1 cellular context compared by ENCODE assay signal in the genomic region with DNA sequence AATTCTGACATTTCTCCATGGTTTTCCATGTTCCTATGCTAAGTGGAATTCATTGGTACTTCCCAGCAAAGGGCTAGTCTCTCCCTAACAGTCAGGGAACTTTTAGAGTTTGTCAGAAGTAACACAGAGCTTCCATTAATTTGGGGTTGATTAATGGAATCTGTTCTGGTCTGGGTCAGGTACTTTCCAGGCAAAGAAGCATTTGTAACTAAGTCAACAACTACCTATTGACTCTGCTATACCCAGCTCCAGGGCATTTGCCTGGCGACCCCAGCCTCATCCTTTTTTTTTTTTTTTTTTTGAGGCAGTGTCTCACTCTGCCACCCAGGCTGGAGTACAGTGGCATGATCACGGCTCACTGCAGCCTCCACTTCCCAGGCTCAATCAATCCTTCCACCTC.
TF ChIP-seq lines count a peak whose summit lies in the region.

No MANE protein-coding gene starts in this region.

TF ChIP-seq in GM23338, 12 proteins besides CTCF, POLR2A, EP300 and RAD21:
- TF ChIP-seq CREB1 (CRISPR knock-in tag; IDR thresholded peaks at IDR 0.05; ENCODE audit: low read depth) (no peak), EZH2phosphoT487 (IDR thresholded peaks at IDR 0.05; ENCODE audit: unreplicated experiment) (no peak), ZNF331 (CRISPR knock-in tag; IDR thresholded peaks at IDR 0.05; ENCODE audit: low read depth) (no peak), STAT1 (IDR thresholded peaks at IDR 0.05; ENCODE audit: unreplicated experiment) (no peak), JUNB (IDR thresholded peaks at IDR 0.05; ENCODE audit: unreplicated experiment) (no peak)
TF ChIP-seq in GM23338: peak in this region for 0.
